In genomic region chr9:89843591-89843990, GRCh38 we compare ENCODE assay signal across 16 cellular contexts.
"Had no signal": no experiment of that assay in that cellular context is flagged by ENCODE, and none has a peak within 500 bp of the region (broad histone marks: within the 10 kb centered on the region; RNA-seq: fewer than 3 reads in every experiment).

No MANE protein-coding gene starts in this region.

- H3K4me3 ChIP-seq: colonic mucosa, left ventricle myocardium inferior, ovary, prostate gland, testis had no signal

- H3K9me3 ChIP-seq: colonic mucosa, left ventricle myocardium inferior, neutrophil, ovary, prostate gland, testis had no signal

- H3K27ac ChIP-seq: colonic mucosa, left ventricle myocardium inferior, neutrophil, ovary, testis had no signal

- DNase-seq: activated CD8-positive, alpha-beta memory T cell treated with anti-CD3 and anti-CD28 coated beads, Interleukin-2, amount 50 U/mL, for 48 hours; activated naive CD4-positive, alpha-beta T cell treated with Interleukin-2 at 50 U/mL for 16 hours; activated naive CD8-positive, alpha-beta T cell treated with anti-CD3 and anti-CD28 coated beads for 36 hours; activated T-cell treated with anti-CD3 and anti-CD28 coated beads, Interleukin-2, amount 50 U/mL, for 4 hours; colonic mucosa; foreskin fibroblast; left ventricle myocardium inferior; midbrain; ovary; stimulated activated CD4-positive, alpha-beta T cell treated with anti-CD3 and anti-CD28 coated beads, Interleukin-2, amount 100 ng/mL, for 24 hours; T-helper 1 cell; T-helper 9 cell; testis had no signal

- H3K27me3 ChIP-seq: colonic mucosa, ovary, testis had no signal

- FAIRE-seq: astrocyte had no signal

- H3K36me3 ChIP-seq: colonic mucosa, left ventricle myocardium inferior, neutrophil, ovary, prostate gland had no signal
